Comparison of ENCODE assay signal across 20 cellular contexts in genomic region chr20:57669626-57670025, GRCh38. TPM values are rescaled to one million over a fixed set of nuclear protein-coding genes. Genes with fewer than 3 reads are reported as not detected.
A peak's percentile ranks its signal among the peaks of the same experiment; 100 is the strongest.
DNase-seq lines count a peak whose midpoint lies in the region; ATAC-seq and TF ChIP-seq lines count a peak whose summit lies in the region.
"Had no signal": no experiment of that assay in that cellular context is flagged by ENCODE, and none has a peak within 500 bp of the region (broad histone marks: within the 10 kb centered on the region; RNA-seq: fewer than 3 reads in every experiment).

No MANE protein-coding gene starts in this region.

- H2BK5ac ChIP-seq in neuronal stem cell (ENCODE audit: low read length), result no peak overlapping the region

- H3K27ac ChIP-seq in RWPE2 (ENCODE audit: poor library complexity, severe bottlenecking) (peak overlapping the region; percentile 28), neuronal stem cell (replicated peaks; ENCODE audit: low read length) (no peak overlapping the region)
- H3K27ac ChIP-seq: C4-2B had no signal

- no peaks in the 10 kb centered on the region for H3K27me3 ChIP-seq in RWPE2 (ENCODE audit: insufficient read depth, poor library complexity, severe bottlenecking)
- H3K27me3 ChIP-seq in neuronal stem cell (ENCODE audit: control insufficient read depth in 3 of 3, insufficient read depth in 3 of 3, low read depth in 1 of 3, low read length in 3 of 3), result no peaks in the 10 kb centered on the region

- H2AK5ac ChIP-seq in neuronal stem cell (ENCODE audit: low read depth, low read length), result no peak overlapping the region

- H3K36me3 ChIP-seq in RWPE2 (ENCODE audit: low read depth) (peaks cover 88% of the 10 kb centered on the region), neuronal stem cell (replicated peaks in 1 of 2; ENCODE audit: control insufficient read depth in 2 of 2, insufficient read depth in 2 of 2, low read length in 2 of 2) (no peaks in the 10 kb centered on the region)

- H3K4me1 Mint-ChIP-seq in Calu3 (ENCODE audit: low read depth, unreplicated experiment), result peaks cover 97% of the 10 kb centered on the region
- H3K4me1 Mint-ChIP-seq: CD4-positive, alpha-beta memory T cell had no signal

- no peaks in the 10 kb centered on the region for H3K9me3 Mint-ChIP-seq in Calu3 (ENCODE audit: low read depth, unreplicated experiment)
- H3K9me3 Mint-ChIP-seq: CD4-positive, alpha-beta memory T cell; HFFc6; IgD-negative memory B cell had no signal

- H3K18ac ChIP-seq in neuronal stem cell (ENCODE audit: low read length), result peak overlapping the region; percentile 52

- CTCF ChIA-PET in Calu3 (lab: Charles Lee), result interaction anchor here (0.6 to 1.3 kb wide), 3 partner anchors 15 to 47 kb away, joined by 3 to 5 read pairs (median 3); no protein-coding TSS in a partner anchor

- no peak for ATAC-seq in RWPE2 (ENCODE audit: low read depth)

- H4K8ac ChIP-seq in neuronal stem cell (ENCODE audit: low read depth, low read length), result no peak overlapping the region

- no peaks in the 10 kb centered on the region for H3K79me1 ChIP-seq in neuronal stem cell (ENCODE audit: low read depth, low read length)

- peaks cover 100% of the 10 kb centered on the region for H3K36me3 Mint-ChIP-seq in Calu3 (ENCODE audit: insufficient read depth, unreplicated experiment)
- H3K36me3 Mint-ChIP-seq: CD4-positive, alpha-beta memory T cell had no signal

- no peak overlapping the region for H2BK12ac ChIP-seq in neuronal stem cell (ENCODE audit: low read length)

- WGBS in neuronal stem cell (ENCODE audit: extremely low coverage in 2 of 2, insufficient read length in 2 of 2, insufficient replicate concordance in 1 of 2), 2 donors, result no CpG with 5 or more reads among the region's 7 CpGs

- no peak overlapping the region for H2BK120ac ChIP-seq in neuronal stem cell (ENCODE audit: low read depth, low read length)

- no peak overlapping the region for H3K14ac ChIP-seq in neuronal stem cell (ENCODE audit: low read length)

- no peak overlapping the region for H3K4me3 ChIP-seq in RWPE2 (ENCODE audit: severe bottlenecking)
- no peak overlapping the region for H3K4me3 ChIP-seq in neuronal stem cell (ENCODE audit: low read length in 2 of 2)

- no peak overlapping the region for H4K91ac ChIP-seq in neuronal stem cell (ENCODE audit: low read depth, low read length, poor library complexity)

- no peak overlapping the region for H3K4ac ChIP-seq in neuronal stem cell (ENCODE audit: low read length)

- H3K23ac ChIP-seq in neuronal stem cell (ENCODE audit: low read depth, low read length, poor library complexity), result no peak overlapping the region

- no TSS peak for BruUV-seq in Calu3 (replicated peaks; lab: Mats Ljungman, UMichigan)

- H2BK15ac ChIP-seq in neuronal stem cell (ENCODE audit: low read length), result no peak overlapping the region

- in situ Hi-C loops in G401 (cut with HindIII; ENCODE audit: low sequenced_read_pairs), result no loop called here

- H3K9me3 ChIP-seq in RWPE2 (ENCODE audit: severe bottlenecking) (no peaks in the 10 kb centered on the region), neuronal stem cell (replicated peaks in 1 of 2; ENCODE audit: control insufficient read depth in 2 of 2, insufficient read depth in 1 of 2, low read depth in 1 of 2, low read length in 2 of 2) (no peaks in the 10 kb centered on the region)

- H3K4me1 ChIP-seq in RWPE2 (ENCODE audit: insufficient read depth, poor library complexity, severe bottlenecking) (peaks cover 20% of the 10 kb centered on the region), neuronal stem cell (ENCODE audit: control insufficient read depth in 2 of 2, insufficient read depth in 1 of 2, low read depth in 1 of 2, low read length in 2 of 2) (peaks cover 4 to 6% of the 10 kb centered on the region in 2 donors)

- no peak overlapping the region for H2AFZ ChIP-seq in neuronal stem cell (ENCODE audit: low read length)

- DNase-seq in NCI-H1694 treated with DMSO at 0.1 percent for 48 hours (lab: John Stamatoyannopoulos, UW) (peak; percentile 32), NCI-H1694 (lab: John Stamatoyannopoulos, UW) (no peak), Calu3 (no peak), RWPE2 (ENCODE audit: low spot score) (no peak), neuronal stem cell (ENCODE audit: low spot score) (no peak), G401 (ENCODE audit: low spot score) (no peak), NCI-H748 (lab: John Stamatoyannopoulos, UW; ENCODE audit: unreplicated experiment) (no peak), nucleus accumbens (lab: John Stamatoyannopoulos, UW) (no peak)
- DNase-seq: 8988T; ACHN; CD4-positive, alpha-beta memory T cell; DMS153; DMS79 treated with DMSO at 0.1 percent for 48 hours; EL; GDM1; HCEC 1CT; HFFc6 had no signal

- H3K27ac Mint-ChIP-seq in Calu3 (ENCODE audit: unreplicated experiment), result peak overlapping the region; percentile 97
- H3K27ac Mint-ChIP-seq: CD4-positive, alpha-beta memory T cell; HFFc6 had no signal

- intact Hi-C loops in Calu3 (cut with micrococcal nuclease; ENCODE audit: unreplicated experiment), result no loop called here

- H3K4me2 ChIP-seq in neuronal stem cell (ENCODE audit: insufficient read depth, low read length, poor library complexity, severe bottlenecking), result no peak overlapping the region

- no peak overlapping the region for H3K9ac ChIP-seq in neuronal stem cell (ENCODE audit: low read depth, low read length, poor library complexity)

- peak overlapping the region; percentile 46 for H3K4me3 Mint-ChIP-seq in Calu3 (ENCODE audit: low read depth, unreplicated experiment)
- H3K4me3 Mint-ChIP-seq: CD4-positive, alpha-beta memory T cell; HFFc6; IgD-negative memory B cell had no signal

- no peaks in the 10 kb centered on the region for H3K27me3 Mint-ChIP-seq in Calu3 (ENCODE audit: unreplicated experiment)
- H3K27me3 Mint-ChIP-seq: CD4-positive, alpha-beta memory T cell had no signal

- TF ChIP-seq CTCF in Calu3 (IDR thresholded peaks at IDR 0.05; ENCODE audit: unreplicated experiment) (no peak), RWPE2 (IDR thresholded peaks at IDR 0.05; ENCODE audit: poor library complexity, severe bottlenecking) (no peak)

RNA-seq across cellular contexts. Expression of gene PMEPA1, which starts 40.2 kb away (rescaled TPM):
- total RNA-seq in Calu3 (2022), result 732 and 1,302 TPM in 2 replicates
- polyA plus RNA-seq in neuronal stem cell (2013, experiment 1 of 2), result 0.10 TPM
- polyA plus RNA-seq in neuronal stem cell (2013, experiment 2 of 2), result 0.08 TPM
- 0.49 and 0.58 TPM in 2 replicates for total RNA-seq in G401 (2014; rRNA removed; shearing (Covaris generic))

RNA-seq across cellular contexts. Expression of gene ZBP1, which starts 49.4 kb away (rescaled TPM):
- 2.9 and 12.5 TPM in 2 replicates for total RNA-seq in Calu3 (2022)
- polyA plus RNA-seq in neuronal stem cell (2013, experiment 1 of 2), result not detected
- polyA plus RNA-seq in neuronal stem cell (2013, experiment 2 of 2), result not detected
- total RNA-seq in G401 (2014; rRNA removed; shearing (Covaris generic)), result not detected in 2 replicates
- total RNA-seq: H4, HFFc6 had no signal

Comparison
In these comparisons a context has a peak if more than half of its experiments do, and no peak if none do; other contexts are left out.
1. RNA of gene PMEPA1, which starts 40.2 kb away (total RNA-seq): 732 to 1,302 TPM in Calu3; 0.49 to 0.58 TPM in G401; every median in the first group is over 100 times any median in the second.